Comparison of ENCODE assay signal across 9 cellular contexts in the genomic region with DNA sequence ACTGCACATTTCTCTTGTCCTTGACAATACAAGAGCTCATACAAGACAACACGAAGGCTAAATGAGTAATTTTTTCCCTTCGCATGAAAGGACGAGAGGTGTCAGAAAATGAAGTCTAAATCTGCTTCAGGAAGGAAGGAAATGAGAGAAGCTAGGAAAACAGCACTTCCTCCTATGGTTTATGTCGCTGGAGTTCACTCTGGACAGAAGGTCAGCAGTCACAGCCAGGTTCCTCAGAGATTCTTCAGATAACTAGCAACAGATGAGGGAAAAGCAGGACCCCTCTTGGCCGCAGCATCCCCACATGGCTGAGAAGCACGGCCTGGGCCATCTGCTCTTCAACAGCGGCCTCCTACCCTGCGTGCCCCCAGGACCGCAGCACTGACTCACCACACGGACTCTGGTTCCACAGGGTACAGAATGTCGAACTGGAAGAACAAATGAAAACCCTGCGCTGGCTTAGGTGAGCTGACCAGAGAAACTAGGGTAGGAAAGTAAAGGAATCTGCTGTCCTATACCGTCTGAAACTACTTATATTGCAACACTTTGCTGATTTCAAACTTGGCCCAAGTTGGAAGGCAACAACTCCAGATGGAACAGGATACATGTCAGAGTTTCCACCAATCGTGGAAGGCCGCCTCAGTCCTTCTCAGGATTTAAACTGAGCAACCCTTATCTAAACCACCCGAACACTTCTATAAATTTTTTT. TPM values are rescaled to one million over a fixed set of nuclear protein-coding genes. Genes with fewer than 3 reads are reported as not detected.
A peak's percentile ranks its signal among the peaks of the same experiment; 100 is the strongest.
DNase-seq lines count a peak whose midpoint lies in the region; ATAC-seq, FAIRE-seq and TF ChIP-seq lines count a peak whose summit lies in the region.
"Had no signal": no experiment of that assay in that cellular context is flagged by ENCODE, and none has a peak within 500 bp of the region (broad histone marks: within the 10 kb centered on the region; RNA-seq: fewer than 3 reads in every experiment).

No MANE protein-coding gene starts in this region.

- peak; percentile 5 for FAIRE-seq in keratinocyte (lab: Jason Lieb, UNC)

- H3K27ac ChIP-seq in keratinocyte (ENCODE audit: control insufficient read depth, insufficient read depth, low read length) (peak overlapping the region; percentile 94), stomach (peak overlapping the region; percentile 42 to 78 (median 52))

- H3K36me3 ChIP-seq in keratinocyte (ENCODE audit: control insufficient read depth in 2 of 2, extremely low read depth in 1 of 2, insufficient read depth in 2 of 2, low read length in 2 of 2) (peaks cover 0 to 6% of the 10 kb centered on the region in 2 experiments), stomach (no peaks in the 10 kb centered on the region)

- no peaks in the 10 kb centered on the region for H4K20me1 ChIP-seq in keratinocyte (ENCODE audit: control insufficient read depth, extremely low read depth, insufficient read depth, low read length)

- no peaks in the 10 kb centered on the region for H3K27me3 ChIP-seq in keratinocyte (ENCODE audit: control insufficient read depth, extremely low read depth, insufficient read depth, low read length)
- no peaks in the 10 kb centered on the region for H3K27me3 ChIP-seq in stomach

- H3K4me1 ChIP-seq in keratinocyte (ENCODE audit: control insufficient read depth, extremely low read depth, insufficient read depth, low read length) (peaks cover 44% of the 10 kb centered on the region), stomach (peaks cover 6 to 46% (median 25%) of the 10 kb centered on the region in 4 donors)

- dilution Hi-C loops in keratinocyte (cut with MboI; ENCODE audit: extremely low pct_ligation_motif_present, low sequenced_read_pairs): no loop called here

- 66 to 77% (median 72%) methylated on average over 15 to 16 of the region's 16 CpGs for WGBS in stomach, 5 donors

- TF ChIP-seq CTCF in astrocyte of the spinal cord (IDR thresholded peaks at IDR 0.05; ENCODE audit: low read depth, low read length) (no peak), keratinocyte (optimal IDR thresholded peaks at IDR 0.05 in 1 of 3, IDR thresholded peaks at IDR 0.05 in 1 of 3, conservative IDR thresholded peaks at IDR 0.05 in 1 of 3; ENCODE audit: extremely low read depth in 1 of 3, insufficient read depth in 2 of 3, low read length in 3 of 3) (no peak), stomach (IDR thresholded peaks at IDR 0.05) (no peak), GM13976 (IDR thresholded peaks at IDR 0.05; ENCODE audit: borderline replicate concordance, control extremely low read depth, extremely low read depth, insufficient read depth, missing control alignments) (no peak)

- peaks cover 91% of the 10 kb centered on the region for H3K79me2 ChIP-seq in keratinocyte (ENCODE audit: control insufficient read depth, insufficient read depth, low read length)

- intact Hi-C loops in stomach (cut with DNase I; ENCODE audit: low total_unique reads): no loop called here

- no peak for TF ChIP-seq EP300 in stomach (IDR thresholded peaks at IDR 0.05)

- ATAC-seq in GM19372 (IDR thresholded peaks at IDR 0.05; ENCODE audit: low read depth, unreplicated experiment) (peak; percentile 57), HG02759 (IDR thresholded peaks at IDR 0.05; ENCODE audit: unreplicated experiment) (no peak)

- H2AFZ ChIP-seq in keratinocyte (ENCODE audit: control insufficient read depth, low read length): no peak overlapping the region

- no peaks in the 10 kb centered on the region for H3K9me1 ChIP-seq in keratinocyte (ENCODE audit: control insufficient read depth, extremely low read depth, insufficient read depth, low read length)

- H3K4me2 ChIP-seq in keratinocyte (ENCODE audit: control insufficient read depth, extremely low read depth, insufficient read depth, low read depth, low read length): peak overlapping the region; percentile 81

- in situ Hi-C loops in astrocyte of the spinal cord (cut with HindIII; ENCODE audit: low sequenced_read_pairs): no loop called here
- in situ Hi-C loops in GM13976 (cut with MboI; ENCODE audit: low sequenced_read_pairs, unreplicated experiment): no loop called here

- no peak for TF ChIP-seq POLR2A in stomach (IDR thresholded peaks at IDR 0.05)

- peak overlapping the region; percentile 79 for H3K9ac ChIP-seq in keratinocyte (ENCODE audit: control insufficient read depth, extremely low read depth, insufficient read depth, low read length)

- H3K4me3 ChIP-seq in astrocyte of the spinal cord (ENCODE audit: low read depth, low read length): no peak overlapping the region
- peak overlapping the region in 1 of 3 experiments; percentile 15 for H3K4me3 ChIP-seq in keratinocyte (ENCODE audit: control insufficient read depth in 2 of 3, extremely low read depth in 1 of 3, insufficient read depth in 2 of 3, low read depth in 1 of 3, low read length in 3 of 3)
- H3K4me3 ChIP-seq in stomach: no peak overlapping the region

- H3K9me3 ChIP-seq in keratinocyte (ENCODE audit: control insufficient read depth, low read depth, low read length) (no peaks in the 10 kb centered on the region), stomach (no peaks in the 10 kb centered on the region)

- DNase-seq in astrocyte of the spinal cord (ENCODE audit: low read depth, low spot score): peak; percentile 71
- no peak for DNase-seq in keratinocyte (ENCODE audit: low read depth, low spot score)
- no peak for DNase-seq in stomach
- DNase-seq in AML-193 (lab: John Stamatoyannopoulos, UW): no peak
- no peak for DNase-seq in DMS53 (lab: John Stamatoyannopoulos, UW)
- DNase-seq in GM13976 (ENCODE audit: low spot score): no peak
- DNase-seq: effector memory CD4-positive, alpha-beta T cell had no signal

RNA-seq across cellular contexts. Expression of a gene that starts 26.3 kb away (rescaled TPM):
- polyA plus RNA-seq in keratinocyte: 7.7 to 26.9 TPM (median 15.8 TPM) in 3 replicates
- 6.0 TPM for polyA plus RNA-seq in keratinocyte (2011; ENCODE audit: low read depth)
- 11.3 and 16.1 TPM in 2 replicates for polyA plus RNA-seq in keratinocyte (2011; cell fraction: cytosol; rRNA removed)
- polyA plus RNA-seq in keratinocyte (2011; cell fraction: nucleus; rRNA removed): 44.5 and 44.6 TPM in 2 replicates
- polyA plus RNA-seq in keratinocyte (2012; ENCODE audit: low replicate concordance): 8.3 and 17.3 TPM in 2 replicates
- 11.3 to 23.3 TPM (median 17.7 TPM) in 3 replicates for polyA minus RNA-seq in keratinocyte
- 7.1 TPM for polyA minus RNA-seq in keratinocyte (2011; cell fraction: cytosol; rRNA and poly(A)+ RNA removed)
- 22.1 and 39.7 TPM in 2 replicates for polyA minus RNA-seq in keratinocyte (2011; cell fraction: nucleus; rRNA and poly(A)+ RNA removed)
- 10 to 100 TPM; 13.0 to 44.6 (median 39.7) TPM for total RNA-seq in stomach
- polyA plus RNA-seq in stomach: 10 to 100 TPM in 2 of 3 donors, 1 to 10 TPM in 1; 8.5 to 38.2 (median 11.1) TPM
